In genomic region chr11:14357843-14358728, GRCh38 we compare ENCODE assay signal across 1 cellular context.
TF ChIP-seq lines count a peak whose summit lies in the region.

No MANE protein-coding gene starts in this region.

TF ChIP-seq in GM12878, 131 proteins besides CTCF, POLR2A, EP300 and RAD21 (continued from another document):
- peak; percentile 40; the same call in 1 of the 2 replicates for TF ChIP-seq MLLT1 (IDR thresholded peaks at IDR 0.05)
- TF ChIP-seq PKNOX1 (IDR thresholded peaks at IDR 0.05) = no peak
- no peak for TF ChIP-seq RELA (IDR thresholded peaks at IDR 0.05; ENCODE audit: borderline replicate concordance, partially characterized antibody)
